21 cellular contexts compared by ENCODE assay signal in genomic region chr14:105478624-105479305, GRCh38. TPM values are rescaled to one million over a fixed set of nuclear protein-coding genes. Genes with fewer than 3 reads are reported as not detected.
DNase-seq lines count a peak whose midpoint lies in the region; ATAC-seq and TF ChIP-seq lines count a peak whose summit lies in the region.
"Had no signal": no experiment of that assay in that cellular context is flagged by ENCODE, and none has a peak within 500 bp of the region (broad histone marks: within the 10 kb centered on the region; RNA-seq: fewer than 3 reads in every experiment).

No MANE protein-coding gene starts in this region.

- peaks cover 4% of the 10 kb centered on the region for H3K9me3 Mint-ChIP-seq in activated CD4-positive, alpha-beta T cell treated with anti-CD3 and anti-CD28 coated beads, Interleukin-2, amount 10 ng/mL, durations not matched to agents 24 days and 14 days
- peaks cover 2% of the 10 kb centered on the region for H3K9me3 Mint-ChIP-seq in endodermal cell
- H3K9me3 Mint-ChIP-seq in immature natural killer cell, result no peaks in the 10 kb centered on the region
- H3K9me3 Mint-ChIP-seq: natural killer cell had no signal

- H3K9me2 ChIP-seq in neural cell (ENCODE audit: insufficient read depth, low read length), result no peaks in the 10 kb centered on the region

- no peak for TF ChIP-seq EP300 in neural cell (conservative IDR thresholded peaks at IDR 0.05; ENCODE audit: poor library complexity, severe bottlenecking)

- WGBS in endodermal cell (ENCODE audit: insufficient coverage in 1 of 2, insufficient read length in 1 of 2), 2 experiments, result 11 to 28% methylated on average over 12 to 56 of the region's 66 CpGs

- TF ChIP-seq CTCF in RWPE1 (conservative IDR thresholded peaks at IDR 0.05; ENCODE audit: low read depth) (no peak), endodermal cell (conservative IDR thresholded peaks at IDR 0.05) (no peak), neural cell (IDR thresholded peaks at IDR 0.05; ENCODE audit: poor library complexity, severe bottlenecking) (no peak)

- H3K4me1 Mint-ChIP-seq in activated CD4-positive, alpha-beta T cell treated with anti-CD3 and anti-CD28 coated beads, Interleukin-2, amount 10 ng/mL, durations not matched to agents 24 days and 14 days, result peaks cover 26% of the 10 kb centered on the region
- H3K4me1 Mint-ChIP-seq in endodermal cell (peaks cover 6% of the 10 kb centered on the region), immature natural killer cell (peaks cover 18 to 44% of the 10 kb centered on the region in 2 donors)

- H3K36me3 ChIP-seq in endodermal cell (ENCODE audit: control insufficient read depth, insufficient read depth, low read length), result no peaks in the 10 kb centered on the region
- no peaks in the 10 kb centered on the region for H3K36me3 ChIP-seq in neural cell (ENCODE audit: insufficient read depth, low read length)

- no peak overlapping the region for H3K4me3 ChIP-seq in endodermal cell (ENCODE audit: low read length)
- H3K4me3 ChIP-seq in neural cell (ENCODE audit: low read length), result peak overlapping the region; percentile 45
- H3K4me3 ChIP-seq: A549 had no signal

- H3K4me1 ChIP-seq in endodermal cell (ENCODE audit: control insufficient read depth, insufficient read depth, low read length), result peaks cover 2% of the 10 kb centered on the region

- intact Hi-C loops in activated CD4-positive, alpha-beta T cell treated with anti-CD3 and anti-CD28 coated beads, Interleukin-2, amount 10 ng/mL, durations not matched to agents 24 days and 14 days (cut with micrococcal nuclease), result loop anchor here (10.0 kb wide), 1 partner anchor 46 kb away; the partner anchor contains the start of gene TMEM121

- H3K27ac ChIP-seq in RWPE1 (peak overlapping the region; percentile 100), endodermal cell (ENCODE audit: low read depth, low read length) (no peak overlapping the region), neural cell (ENCODE audit: low read length) (no peak overlapping the region)

- ATAC-seq in HG03045 (IDR thresholded peaks at IDR 0.05; ENCODE audit: unreplicated experiment) (no peak), GM21360 (IDR thresholded peaks at IDR 0.05; ENCODE audit: unreplicated experiment) (no peak)
- ATAC-seq: A549, esophagus mucosa, HCT116, HepG2 had no signal

- H4K20me1 ChIP-seq in neural cell (ENCODE audit: insufficient read depth), result no peaks in the 10 kb centered on the region

- H3K9me3 ChIP-seq in endodermal cell (ENCODE audit: control insufficient read depth, low read length) (no peaks in the 10 kb centered on the region), neural cell (ENCODE audit: low read length) (no peaks in the 10 kb centered on the region)
- H3K9me3 ChIP-seq: A549 had no signal

- peaks cover 28% of the 10 kb centered on the region for H3K79me2 ChIP-seq in neural cell (replicated peaks; ENCODE audit: insufficient read depth, low read length)

- H3K27me3 ChIP-seq in endodermal cell (ENCODE audit: control insufficient read depth, insufficient read depth, low read length, poor library complexity, severe bottlenecking), result peaks cover 81% of the 10 kb centered on the region
- no peaks in the 10 kb centered on the region for H3K27me3 ChIP-seq in neural cell (ENCODE audit: insufficient read depth, low read depth, low read length)
- H3K27me3 ChIP-seq: dorsolateral prefrontal cortex had no signal

- H3K9ac ChIP-seq in endodermal cell (ENCODE audit: extremely low read depth, low read length, poor library complexity, severe bottlenecking) (no peak overlapping the region), neural cell (ENCODE audit: low read length) (no peak overlapping the region)

- H3K27ac Mint-ChIP-seq in activated CD4-positive, alpha-beta T cell treated with anti-CD3 and anti-CD28 coated beads, Interleukin-2, amount 10 ng/mL, durations not matched to agents 24 days and 14 days, result no peak overlapping the region
- H3K27ac Mint-ChIP-seq in endodermal cell (no peak overlapping the region), immature natural killer cell (no peak overlapping the region)

- peaks cover 21% of the 10 kb centered on the region for H3K27me3 Mint-ChIP-seq in activated CD4-positive, alpha-beta T cell treated with anti-CD3 and anti-CD28 coated beads, Interleukin-2, amount 10 ng/mL, durations not matched to agents 24 days and 14 days
- H3K27me3 Mint-ChIP-seq in endodermal cell (ENCODE audit: insufficient read depth) (peaks cover 73% of the 10 kb centered on the region), immature natural killer cell (ENCODE audit: low read depth in 3 of 3) (peaks cover 23 to 36% (median 32%) of the 10 kb centered on the region in 3 donors)

- peaks cover 5% of the 10 kb centered on the region for H3K36me3 Mint-ChIP-seq in activated CD4-positive, alpha-beta T cell treated with anti-CD3 and anti-CD28 coated beads, Interleukin-2, amount 10 ng/mL, durations not matched to agents 24 days and 14 days (ENCODE audit: low read depth)
- H3K36me3 Mint-ChIP-seq in endodermal cell (ENCODE audit: low read depth) (no peaks in the 10 kb centered on the region), immature natural killer cell (no peaks in the 10 kb centered on the region)
- H3K36me3 Mint-ChIP-seq: natural killer cell had no signal

- POLR2A ChIA-PET in RWPE1 (lab: Yijun Ruan, JAX; ENCODE audit: low non-redundant PET), result no interaction called here

- H3K4me2 ChIP-seq in neural cell (ENCODE audit: low read length), result no peak overlapping the region
- H3K4me2 ChIP-seq: A549 had no signal

- no peak overlapping the region for H2AFZ ChIP-seq in neural cell (ENCODE audit: low read depth, low read length)

- no peak overlapping the region for H3K4me3 Mint-ChIP-seq in activated CD4-positive, alpha-beta T cell treated with anti-CD3 and anti-CD28 coated beads, Interleukin-2, amount 10 ng/mL, durations not matched to agents 24 days and 14 days
- H3K4me3 Mint-ChIP-seq in endodermal cell (no peak overlapping the region), immature natural killer cell (no peak overlapping the region)

- no peaks in the 10 kb centered on the region for H3F3A ChIP-seq in neural cell (ENCODE audit: insufficient read depth, low read length, poor library complexity, severe bottlenecking)

- DNase-seq in activated CD4-positive, alpha-beta T cell treated with anti-CD3 and anti-CD28 coated beads, Interleukin-2, amount 50 U/mL, for 1 hour, result peak; percentile 49
- no peak for DNase-seq in activated CD4-positive, alpha-beta T cell treated with anti-CD3 and anti-CD28 coated beads, Interleukin-2, amount 10 ng/mL, durations not matched to agents 24 days and 14 days
- no peak for DNase-seq in RWPE1 (ENCODE audit: low spot score)
- DNase-seq in endodermal cell, result peak; percentile 79
- no peak for DNase-seq in immature natural killer cell
- DNase-seq: C1 segment of cervical spinal cord, islet precursor cell, natural killer cell, NCI-H1436, NCI-H2171, OCI-M1, SIG-M5 had no signal

- CTCF ChIA-PET in RWPE1 (lab: Yijun Ruan, JAX), result no interaction called here

- TF ChIP-seq RAD21 in neural cell (conservative IDR thresholded peaks at IDR 0.05), result no peak

TF ChIP-seq in neural cell, 6 proteins besides CTCF, POLR2A, EP300 and RAD21 (continues in another document):
- no peak for TF ChIP-seq SMC3 (conservative IDR thresholded peaks at IDR 0.05; ENCODE audit: poor library complexity)
- TF ChIP-seq MXI1 (conservative IDR thresholded peaks at IDR 0.05; ENCODE audit: poor library complexity, severe bottlenecking), result no peak

RNA-seq across cellular contexts. Expression of gene CRIP2, which starts 4.1 kb away (rescaled TPM):
- 0.37 and 0.43 TPM in 2 replicates for total RNA-seq in activated CD4-positive, alpha-beta T cell treated with anti-CD3 and anti-CD28 coated beads, Interleukin-2, amount 10 ng/mL, durations not matched to agents 24 days and 14 days
- 1 to 10 TPM; 3.9 to 5.3 TPM for total RNA-seq in endodermal cell
- 96.3 TPM for polyA plus RNA-seq in endodermal cell (2013, experiment 1 of 2)
- polyA plus RNA-seq in endodermal cell (2013, experiment 2 of 2), result 93.1 TPM
- 214 and 258 TPM in 2 replicates for polyA plus RNA-seq in neural cell
- polyA minus RNA-seq in neural cell, result 85.4 and 87.6 TPM in 2 replicates
- 10 to 100 TPM in 2 of 3 donors, 1 to 10 TPM in 1; 5.7 to 30.2 (median 18.1) TPM for polyA plus RNA-seq in immature natural killer cell

RNA-seq across cellular contexts. Expression of gene CRIP1, which starts 7.9 kb away (rescaled TPM):
- total RNA-seq in activated CD4-positive, alpha-beta T cell treated with anti-CD3 and anti-CD28 coated beads, Interleukin-2, amount 10 ng/mL, durations not matched to agents 24 days and 14 days, result 99.3 and 110 TPM in 2 replicates
- total RNA-seq in endodermal cell, result 10 to 100 TPM in 1 of 2 donors, 1 to 10 TPM in 1; 7.0 to 47.1 TPM
- polyA plus RNA-seq in endodermal cell (2013, experiment 1 of 2), result 29.7 TPM
- polyA plus RNA-seq in endodermal cell (2013, experiment 2 of 2), result 32.3 TPM
- polyA plus RNA-seq in neural cell (0.58 and 0.82 TPM in 2 replicates), immature natural killer cell (1,000 to 10,000 TPM in 1 of 3 donors, 100 to 1,000 TPM in 2; 921 to 1,915 (median 940) TPM)
- polyA minus RNA-seq in neural cell, result 1.2 TPM in 1 of 2 replicates, not detected in the other
- total RNA-seq: M059J had no signal

RNA-seq across cellular contexts. Expression of gene TEDC1, which starts 12.3 kb away (rescaled TPM):
- total RNA-seq in activated CD4-positive, alpha-beta T cell treated with anti-CD3 and anti-CD28 coated beads, Interleukin-2, amount 10 ng/mL, durations not matched to agents 24 days and 14 days, result 41.4 and 43.3 TPM in 2 replicates
- total RNA-seq in endodermal cell, result 10 to 100 TPM in 1 of 2 donors, 1 to 10 TPM in 1; 9.1 to 23.8 TPM
- polyA plus RNA-seq in endodermal cell (2013, experiment 1 of 2), result 21.3 TPM
- 19.0 TPM for polyA plus RNA-seq in endodermal cell (2013, experiment 2 of 2)
- polyA plus RNA-seq in neural cell, result 18.9 and 28.1 TPM in 2 replicates
- polyA minus RNA-seq in neural cell, result 9.3 and 12.7 TPM in 2 replicates
- 10 to 100 TPM; 11.4 to 20.3 (median 15.9) TPM for polyA plus RNA-seq in immature natural killer cell

RNA-seq across cellular contexts. Expression of gene TMEM121, which starts 47.6 kb away (rescaled TPM):
- total RNA-seq in activated CD4-positive, alpha-beta T cell treated with anti-CD3 and anti-CD28 coated beads, Interleukin-2, amount 10 ng/mL, durations not matched to agents 24 days and 14 days, result 9.1 and 10.3 TPM in 2 replicates
- 1 to 10 TPM in 1 of 2 donors, under 1 TPM in 1; 0.29 to 1.5 TPM for total RNA-seq in endodermal cell
- polyA plus RNA-seq in endodermal cell (2013, experiment 1 of 2), result 5.8 TPM
- polyA plus RNA-seq in endodermal cell (2013, experiment 2 of 2), result 6.1 TPM
- polyA plus RNA-seq in neural cell, result 19.5 and 26.6 TPM in 2 replicates
- polyA minus RNA-seq in neural cell, result 21.2 and 26.3 TPM in 2 replicates
- polyA plus RNA-seq in immature natural killer cell, result 1 to 10 TPM in 2 of 3 donors, not detected in 1; 1.1 to 1.4 TPM

RNA-seq across cellular contexts. Expression of gene MTA1, which starts 59.1 kb away (rescaled TPM):
- total RNA-seq in activated CD4-positive, alpha-beta T cell treated with anti-CD3 and anti-CD28 coated beads, Interleukin-2, amount 10 ng/mL, durations not matched to agents 24 days and 14 days, result 187 and 192 TPM in 2 replicates
- total RNA-seq in endodermal cell, result 100 to 1,000 TPM; 245 to 246 TPM
- 182 TPM for polyA plus RNA-seq in endodermal cell (2013, experiment 1 of 2)
- polyA plus RNA-seq in endodermal cell (2013, experiment 2 of 2), result 153 TPM
- 94.0 and 101 TPM in 2 replicates for polyA plus RNA-seq in neural cell
- polyA minus RNA-seq in neural cell, result 80.9 and 90.3 TPM in 2 replicates
- polyA plus RNA-seq in immature natural killer cell, result 1 to 10 TPM in 2 of 3 donors, under 1 TPM in 1; 0.82 to 3.0 (median 2.8) TPM

Comparison
In these comparisons a context has a peak if more than half of its experiments do, and no peak if none do; other contexts are left out.
1. DNase-seq: peak in activated CD4-positive, alpha-beta T cell treated with anti-CD3 and anti-CD28 coated beads, Interleukin-2, amount 50 U/mL, for 1 hour (single experiment) and endodermal cell (single experiment); none in activated CD4-positive, alpha-beta T cell treated with anti-CD3 and anti-CD28 coated beads, Interleukin-2, amount 10 ng/mL, durations not matched to agents 24 days and 14 days (single experiment), RWPE1 (single experiment) and immature natural killer cell (0 of 3).